In the genomic region with DNA sequence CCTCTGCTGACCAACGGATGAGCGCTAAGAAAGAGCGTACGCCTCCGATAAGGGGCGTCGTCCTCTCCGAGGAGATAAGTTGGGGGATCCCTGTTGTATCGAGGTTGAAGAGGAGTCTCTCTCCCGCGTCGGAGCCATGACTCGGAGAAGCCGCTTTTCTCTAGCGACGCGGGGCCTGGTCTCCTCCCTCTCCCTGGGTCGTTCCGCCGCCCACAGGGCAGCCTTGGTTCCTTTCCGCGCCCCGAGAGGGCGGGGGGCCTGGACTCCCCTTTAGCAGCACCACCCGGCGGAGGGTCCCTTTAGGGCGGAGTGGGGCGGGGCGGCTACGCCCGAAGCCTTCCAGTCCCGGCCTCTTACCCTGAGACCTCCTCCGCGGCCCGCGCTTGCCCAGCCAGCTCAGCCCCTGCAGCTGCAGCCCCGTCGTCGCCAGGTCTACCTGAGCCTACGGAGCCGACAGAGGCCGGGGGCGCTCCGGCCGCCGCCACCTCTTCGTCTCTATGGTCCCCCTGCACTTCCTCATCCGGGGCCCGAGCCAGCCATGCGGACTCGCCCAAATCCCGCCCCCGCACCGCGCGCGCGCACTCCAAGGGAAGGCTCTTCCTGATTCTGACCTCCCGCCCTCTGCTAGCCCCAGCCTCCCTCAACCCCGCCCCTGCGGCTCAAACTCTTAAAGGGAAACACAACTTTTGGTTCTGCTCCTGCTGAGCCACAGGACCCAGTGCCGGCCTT, we compare ENCODE assay signal across 1 cellular context.
TF ChIP-seq lines count a peak whose summit lies in the region.

A gene (minus strand): TSS at position 497 of the 729 bp plus-strand sequence. CDS start 11,272 bp downstream, outside the sequence.

TF ChIP-seq in HEK293, 187 proteins besides CTCF, POLR2A, EP300 and RAD21 (continued from another document and continues in another):
- TF ChIP-seq, protein P1, sequence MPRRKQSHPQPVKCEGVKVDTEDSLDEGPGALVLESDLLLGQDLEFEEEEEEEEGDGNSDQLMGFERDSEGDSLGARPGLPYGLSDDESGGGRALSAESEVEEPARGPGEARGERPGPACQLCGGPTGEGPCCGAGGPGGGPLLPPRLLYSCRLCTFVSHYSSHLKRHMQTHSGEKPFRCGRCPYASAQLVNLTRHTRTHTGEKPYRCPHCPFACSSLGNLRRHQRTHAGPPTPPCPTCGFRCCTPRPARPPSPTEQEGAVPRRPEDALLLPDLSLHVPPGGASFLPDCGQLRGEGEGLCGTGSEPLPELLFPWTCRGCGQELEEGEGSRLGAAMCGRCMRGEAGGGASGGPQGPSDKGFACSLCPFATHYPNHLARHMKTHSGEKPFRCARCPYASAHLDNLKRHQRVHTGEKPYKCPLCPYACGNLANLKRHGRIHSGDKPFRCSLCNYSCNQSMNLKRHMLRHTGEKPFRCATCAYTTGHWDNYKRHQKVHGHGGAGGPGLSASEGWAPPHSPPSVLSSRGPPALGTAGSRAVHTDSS (tag by site-specific recombination; IDR thresholded peaks at IDR 0.05), result no peak
- TF ChIP-seq KLF8 (tag by site-specific recombination; IDR thresholded peaks at IDR 0.05) (peak; percentile 99), OSR2 (tag by site-specific recombination; IDR thresholded peaks at IDR 0.05) (no peak), ZIC2 (tag by site-specific recombination; IDR thresholded peaks at IDR 0.05) (no peak; the same call in 1 of the 2 replicates), REPIN1 (tag by site-specific recombination; IDR thresholded peaks at IDR 0.05; ENCODE audit: low read depth) (no peak), ZNF391 (tag by site-specific recombination; IDR thresholded peaks at IDR 0.05; ENCODE audit: borderline replicate concordance, low read depth) (0 out of 2 replicates have a peak, but pooled peaks have one; percentile 57), ZNF335 (tag by site-specific recombination; conservative IDR thresholded peaks at IDR 0.05) (peak; percentile 46; the same call in 1 of the 2 replicates), ZNF548 (tag by site-specific recombination; IDR thresholded peaks at IDR 0.05) (no peak), ZNF585B (tag by site-specific recombination; IDR thresholded peaks at IDR 0.05) (no peak), ZNF501 (tag by site-specific recombination; IDR thresholded peaks at IDR 0.05) (peak; percentile 81; the same call in 1 of the 2 replicates), ZSCAN30 (tag by site-specific recombination; IDR thresholded peaks at IDR 0.05) (peak; percentile 78; the same call in 1 of the 2 replicates), HOXD13 (CRISPR knock-in tag; IDR thresholded peaks at IDR 0.05; ENCODE audit: borderline replicate concordance) (no peak), BCL11A (tag by site-specific recombination; IDR thresholded peaks at IDR 0.05; ENCODE audit: low read depth) (peak; percentile 77; the same call in 1 of the 2 replicates), SETDB1 (IDR thresholded peaks at IDR 0.05; ENCODE audit: insufficient read length, low read length) (no peak), ZNF76 (tag by site-specific recombination; IDR thresholded peaks at IDR 0.05; ENCODE audit: borderline replicate concordance, low read depth) (peak; percentile 77; the same call in 1 of the 2 replicates), WT1 (tag by site-specific recombination; IDR thresholded peaks at IDR 0.05) (peak; percentile 52), ZNF169 (tag by site-specific recombination; IDR thresholded peaks at IDR 0.05) (no peak), GLIS2 (tag by site-specific recombination; IDR thresholded peaks at IDR 0.05) (peak; percentile 87), ZNF302 (tag by site-specific recombination; IDR thresholded peaks at IDR 0.05; ENCODE audit: low read depth) (no peak), FEZF1 (tag by site-specific recombination; IDR thresholded peaks at IDR 0.05) (no peak), KLF10 (tag by site-specific recombination; IDR thresholded peaks at IDR 0.05) (peak; percentile 86), GLI2 (tag by site-specific recombination; IDR thresholded peaks at IDR 0.05; ENCODE audit: borderline replicate concordance, low read depth) (no peak), ZNF184 (tag by site-specific recombination; IDR thresholded peaks at IDR 0.05) (no peak), ZNF544 (tag by site-specific recombination; IDR thresholded peaks at IDR 0.05) (no peak), ZNF175 (tag by site-specific recombination; IDR thresholded peaks at IDR 0.05) (no peak), SALL2 (tag by site-specific recombination; IDR thresholded peaks at IDR 0.05; ENCODE audit: borderline replicate concordance) (no peak), ZNF560 (tag by site-specific recombination; IDR thresholded peaks at IDR 0.05; ENCODE audit: borderline replicate concordance) (no peak), ZNF670 (tag by site-specific recombination; IDR thresholded peaks at IDR 0.05; ENCODE audit: low read depth) (no peak), ZNF510 (tag by site-specific recombination; IDR thresholded peaks at IDR 0.05; ENCODE audit: insufficient replicate concordance) (no peak), ZNF202 (tag by site-specific recombination; IDR thresholded peaks at IDR 0.05; ENCODE audit: borderline replicate concordance) (no peak), SCRT1 (tag by site-specific recombination; IDR thresholded peaks at IDR 0.05; ENCODE audit: borderline replicate concordance) (no peak), ZNF707 (tag by site-specific recombination; IDR thresholded peaks at IDR 0.05) (no peak), ZNF221 (tag by site-specific recombination; IDR thresholded peaks at IDR 0.05; ENCODE audit: borderline replicate concordance) (no peak), ZNF654 (tag by site-specific recombination; IDR thresholded peaks at IDR 0.05; ENCODE audit: low read depth) (no peak), ZNF138 (tag by site-specific recombination; IDR thresholded peaks at IDR 0.05; ENCODE audit: borderline replicate concordance) (no peak), ZNF514 (tag by site-specific recombination; IDR thresholded peaks at IDR 0.05) (no peak), EGR2 (tag by site-specific recombination; IDR thresholded peaks at IDR 0.05; ENCODE audit: low read depth) (peak; percentile 88), ZNF791 (tag by site-specific recombination; IDR thresholded peaks at IDR 0.05) (no peak), OVOL3 (tag by site-specific recombination; IDR thresholded peaks at IDR 0.05) (no peak), ZNF596 (tag by site-specific recombination; IDR thresholded peaks at IDR 0.05) (no peak), ZNF140 (tag by site-specific recombination; IDR thresholded peaks at IDR 0.05) (no peak), ZNF2 (tag by site-specific recombination; IDR thresholded peaks at IDR 0.05) (peak; percentile 74; the same call in 1 of the 2 replicates), ZBTB1 (tag by site-specific recombination; IDR thresholded peaks at IDR 0.05) (no peak), ZNF394 (tag by site-specific recombination; IDR thresholded peaks at IDR 0.05; ENCODE audit: borderline replicate concordance) (0 out of 2 replicates have a peak, but pooled peaks have one; percentile 46), ZNF248 (tag by site-specific recombination; IDR thresholded peaks at IDR 0.05) (no peak), ZNF629 (tag by site-specific recombination; IDR thresholded peaks at IDR 0.05) (peak; percentile 67)
- TF ChIP-seq, protein P2, sequence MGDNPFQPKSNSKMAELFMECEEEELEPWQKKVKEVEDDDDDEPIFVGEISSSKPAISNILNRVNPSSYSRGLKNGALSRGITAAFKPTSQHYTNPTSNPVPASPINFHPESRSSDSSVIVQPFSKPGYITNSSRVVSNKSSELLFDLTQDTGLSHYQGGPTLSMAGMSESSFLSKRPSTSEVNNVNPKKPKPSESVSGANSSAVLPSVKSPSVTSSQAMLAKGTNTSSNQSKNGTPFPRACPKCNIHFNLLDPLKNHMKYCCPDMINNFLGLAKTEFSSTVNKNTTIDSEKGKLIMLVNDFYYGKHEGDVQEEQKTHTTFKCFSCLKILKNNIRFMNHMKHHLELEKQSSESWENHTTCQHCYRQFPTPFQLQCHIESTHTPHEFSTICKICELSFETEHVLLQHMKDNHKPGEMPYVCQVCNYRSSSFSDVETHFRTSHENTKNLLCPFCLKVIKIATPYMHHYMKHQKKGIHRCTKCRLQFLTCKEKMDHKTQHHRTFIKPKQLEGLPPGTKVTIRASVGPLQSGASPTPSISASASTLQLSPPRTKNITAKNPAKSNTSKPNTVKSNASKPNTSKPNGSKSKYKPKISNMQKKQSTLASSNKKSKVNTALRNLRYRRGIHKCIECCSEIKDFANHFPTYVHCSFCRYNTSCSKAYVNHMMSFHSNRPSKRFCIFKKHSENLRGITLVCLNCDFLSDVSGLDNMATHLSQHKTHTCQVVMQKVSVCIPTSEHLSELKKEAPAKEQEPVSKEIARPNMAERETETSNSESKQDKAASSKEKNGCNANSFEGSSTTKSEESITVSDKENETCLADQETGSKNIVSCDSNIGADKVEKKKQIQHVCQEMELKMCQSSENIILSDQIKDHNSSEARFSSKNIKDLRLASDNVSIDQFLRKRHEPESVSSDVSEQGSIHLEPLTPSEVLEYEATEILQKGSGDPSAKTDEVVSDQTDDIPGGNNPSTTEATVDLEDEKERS (tag by site-specific recombination; IDR thresholded peaks at IDR 0.05), result no peak
- TF ChIP-seq, protein P3, sequence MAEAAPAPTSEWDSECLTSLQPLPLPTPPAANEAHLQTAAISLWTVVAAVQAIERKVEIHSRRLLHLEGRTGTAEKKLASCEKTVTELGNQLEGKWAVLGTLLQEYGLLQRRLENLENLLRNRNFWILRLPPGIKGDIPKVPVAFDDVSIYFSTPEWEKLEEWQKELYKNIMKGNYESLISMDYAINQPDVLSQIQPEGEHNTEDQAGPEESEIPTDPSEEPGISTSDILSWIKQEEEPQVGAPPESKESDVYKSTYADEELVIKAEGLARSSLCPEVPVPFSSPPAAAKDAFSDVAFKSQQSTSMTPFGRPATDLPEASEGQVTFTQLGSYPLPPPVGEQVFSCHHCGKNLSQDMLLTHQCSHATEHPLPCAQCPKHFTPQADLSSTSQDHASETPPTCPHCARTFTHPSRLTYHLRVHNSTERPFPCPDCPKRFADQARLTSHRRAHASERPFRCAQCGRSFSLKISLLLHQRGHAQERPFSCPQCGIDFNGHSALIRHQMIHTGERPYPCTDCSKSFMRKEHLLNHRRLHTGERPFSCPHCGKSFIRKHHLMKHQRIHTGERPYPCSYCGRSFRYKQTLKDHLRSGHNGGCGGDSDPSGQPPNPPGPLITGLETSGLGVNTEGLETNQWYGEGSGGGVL (tag by site-specific recombination; IDR thresholded peaks at IDR 0.05), result peak; percentile 80
- TF ChIP-seq, protein P4, sequence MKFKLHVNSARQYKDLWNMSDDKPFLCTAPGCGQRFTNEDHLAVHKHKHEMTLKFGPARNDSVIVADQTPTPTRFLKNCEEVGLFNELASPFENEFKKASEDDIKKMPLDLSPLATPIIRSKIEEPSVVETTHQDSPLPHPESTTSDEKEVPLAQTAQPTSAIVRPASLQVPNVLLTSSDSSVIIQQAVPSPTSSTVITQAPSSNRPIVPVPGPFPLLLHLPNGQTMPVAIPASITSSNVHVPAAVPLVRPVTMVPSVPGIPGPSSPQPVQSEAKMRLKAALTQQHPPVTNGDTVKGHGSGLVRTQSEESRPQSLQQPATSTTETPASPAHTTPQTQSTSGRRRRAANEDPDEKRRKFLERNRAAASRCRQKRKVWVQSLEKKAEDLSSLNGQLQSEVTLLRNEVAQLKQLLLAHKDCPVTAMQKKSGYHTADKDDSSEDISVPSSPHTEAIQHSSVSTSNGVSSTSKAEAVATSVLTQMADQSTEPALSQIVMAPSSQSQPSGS (tag by site-specific recombination; IDR thresholded peaks at IDR 0.05; ENCODE audit: low read depth), result no peak
- TF ChIP-seq, protein P5, sequence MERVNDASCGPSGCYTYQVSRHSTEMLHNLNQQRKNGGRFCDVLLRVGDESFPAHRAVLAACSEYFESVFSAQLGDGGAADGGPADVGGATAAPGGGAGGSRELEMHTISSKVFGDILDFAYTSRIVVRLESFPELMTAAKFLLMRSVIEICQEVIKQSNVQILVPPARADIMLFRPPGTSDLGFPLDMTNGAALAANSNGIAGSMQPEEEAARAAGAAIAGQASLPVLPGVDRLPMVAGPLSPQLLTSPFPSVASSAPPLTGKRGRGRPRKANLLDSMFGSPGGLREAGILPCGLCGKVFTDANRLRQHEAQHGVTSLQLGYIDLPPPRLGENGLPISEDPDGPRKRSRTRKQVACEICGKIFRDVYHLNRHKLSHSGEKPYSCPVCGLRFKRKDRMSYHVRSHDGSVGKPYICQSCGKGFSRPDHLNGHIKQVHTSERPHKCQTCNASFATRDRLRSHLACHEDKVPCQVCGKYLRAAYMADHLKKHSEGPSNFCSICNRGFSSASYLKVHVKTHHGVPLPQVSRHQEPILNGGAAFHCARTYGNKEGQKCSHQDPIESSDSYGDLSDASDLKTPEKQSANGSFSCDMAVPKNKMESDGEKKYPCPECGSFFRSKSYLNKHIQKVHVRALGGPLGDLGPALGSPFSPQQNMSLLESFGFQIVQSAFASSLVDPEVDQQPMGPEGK (tag by site-specific recombination; IDR thresholded peaks at IDR 0.05), result peak; percentile 90
- TF ChIP-seq, protein P6, sequence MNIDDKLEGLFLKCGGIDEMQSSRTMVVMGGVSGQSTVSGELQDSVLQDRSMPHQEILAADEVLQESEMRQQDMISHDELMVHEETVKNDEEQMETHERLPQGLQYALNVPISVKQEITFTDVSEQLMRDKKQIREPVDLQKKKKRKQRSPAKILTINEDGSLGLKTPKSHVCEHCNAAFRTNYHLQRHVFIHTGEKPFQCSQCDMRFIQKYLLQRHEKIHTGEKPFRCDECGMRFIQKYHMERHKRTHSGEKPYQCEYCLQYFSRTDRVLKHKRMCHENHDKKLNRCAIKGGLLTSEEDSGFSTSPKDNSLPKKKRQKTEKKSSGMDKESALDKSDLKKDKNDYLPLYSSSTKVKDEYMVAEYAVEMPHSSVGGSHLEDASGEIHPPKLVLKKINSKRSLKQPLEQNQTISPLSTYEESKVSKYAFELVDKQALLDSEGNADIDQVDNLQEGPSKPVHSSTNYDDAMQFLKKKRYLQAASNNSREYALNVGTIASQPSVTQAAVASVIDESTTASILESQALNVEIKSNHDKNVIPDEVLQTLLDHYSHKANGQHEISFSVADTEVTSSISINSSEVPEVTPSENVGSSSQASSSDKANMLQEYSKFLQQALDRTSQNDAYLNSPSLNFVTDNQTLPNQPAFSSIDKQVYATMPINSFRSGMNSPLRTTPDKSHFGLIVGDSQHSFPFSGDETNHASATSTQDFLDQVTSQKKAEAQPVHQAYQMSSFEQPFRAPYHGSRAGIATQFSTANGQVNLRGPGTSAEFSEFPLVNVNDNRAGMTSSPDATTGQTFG (tag by site-specific recombination; IDR thresholded peaks at IDR 0.05; ENCODE audit: borderline replicate concordance), result no peak
- TF ChIP-seq, protein P7, sequence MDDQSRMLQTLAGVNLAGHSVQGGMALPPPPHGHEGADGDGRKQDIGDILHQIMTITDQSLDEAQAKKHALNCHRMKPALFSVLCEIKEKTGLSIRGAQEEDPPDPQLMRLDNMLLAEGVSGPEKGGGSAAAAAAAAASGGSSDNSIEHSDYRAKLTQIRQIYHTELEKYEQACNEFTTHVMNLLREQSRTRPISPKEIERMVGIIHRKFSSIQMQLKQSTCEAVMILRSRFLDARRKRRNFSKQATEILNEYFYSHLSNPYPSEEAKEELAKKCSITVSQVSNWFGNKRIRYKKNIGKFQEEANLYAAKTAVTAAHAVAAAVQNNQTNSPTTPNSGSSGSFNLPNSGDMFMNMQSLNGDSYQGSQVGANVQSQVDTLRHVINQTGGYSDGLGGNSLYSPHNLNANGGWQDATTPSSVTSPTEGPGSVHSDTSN (CRISPR knock-in tag; IDR thresholded peaks at IDR 0.05), result no peak; the same call in 1 of the 2 replicates
